ENCODE assay signal across 29 cellular contexts in the genomic region with DNA sequence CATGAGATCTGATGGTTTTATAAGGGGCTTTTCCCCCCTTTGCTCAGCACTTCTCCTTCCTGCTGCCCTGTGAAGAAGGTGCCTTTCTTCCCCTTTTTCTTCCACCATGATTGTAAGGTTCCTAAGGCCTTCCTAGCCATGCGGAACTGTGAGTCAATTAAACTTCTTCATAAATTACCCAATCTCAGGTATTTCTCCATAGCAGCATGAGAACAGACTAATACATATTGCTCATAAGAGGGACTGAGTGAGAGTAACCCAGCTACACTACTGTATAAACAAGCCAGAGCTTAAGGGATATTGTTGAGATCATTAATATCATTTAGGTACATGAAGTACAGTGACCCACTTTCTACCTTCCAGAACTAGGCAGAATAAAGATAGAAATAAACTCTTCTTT.
DNase-seq lines count a peak whose midpoint lies in the region; ATAC-seq lines count a peak whose summit lies in the region.
"Had no signal": no experiment of that assay in that cellular context is flagged by ENCODE, and none has a peak within 500 bp of the region (broad histone marks: within the 10 kb centered on the region; RNA-seq: fewer than 3 reads in every experiment).

No MANE protein-coding gene starts in this region.

- H3K9ac ChIP-seq in adipocyte (ENCODE audit: low read length), result no peak overlapping the region

- H3K27ac Mint-ChIP-seq in stimulated activated effector memory CD8-positive, alpha-beta T cell treated with anti-CD3 and anti-CD28 coated beads, Interleukin-12 subunit alpha, Interleukin-12 subunit beta, amount 100 ng/mL, for 72 hours, result no peak overlapping the region
- H3K27ac Mint-ChIP-seq: CD14-positive monocyte; CD8-positive, alpha-beta memory T cell had no signal

- no peaks in the 10 kb centered on the region for H3K36me3 Mint-ChIP-seq in stimulated activated effector memory CD8-positive, alpha-beta T cell treated with anti-CD3 and anti-CD28 coated beads, Interleukin-12 subunit alpha, Interleukin-12 subunit beta, amount 100 ng/mL, for 72 hours
- H3K36me3 Mint-ChIP-seq: CD14-positive monocyte; CD8-positive, alpha-beta memory T cell had no signal

- no peaks in the 10 kb centered on the region for H3K4me1 ChIP-seq in adipocyte (ENCODE audit: control insufficient read depth, insufficient read depth, low read length)
- H3K4me1 ChIP-seq: BE2C had no signal

- no peak for ATAC-seq in stimulated activated effector memory CD8-positive, alpha-beta T cell treated with anti-CD3 and anti-CD28 coated beads, Interleukin-12 subunit alpha, Interleukin-12 subunit beta, amount 100 ng/mL, for 72 hours
- ATAC-seq in GM21786 (IDR thresholded peaks at IDR 0.05; ENCODE audit: unreplicated experiment), result no peak
- ATAC-seq: Panc1 had no signal

- peak; percentile 39 for DNase-seq in NOMO-1 treated with DMSO at 0.1 percent for 48 hours (lab: John Stamatoyannopoulos, UW; ENCODE audit: unreplicated experiment)
- DNase-seq in NOMO-1 treated with dmso at 0.1 percent for 144 hours (lab: John Stamatoyannopoulos, UW; ENCODE audit: unreplicated experiment), result no peak
- DNase-seq in adipocyte (ENCODE audit: low read depth), result peak; percentile 24
- peak; percentile 15 for DNase-seq in glomerular visceral epithelial cell (ENCODE audit: extremely low spot score)
- DNase-seq in stimulated activated effector memory CD8-positive, alpha-beta T cell treated with anti-CD3 and anti-CD28 coated beads, Interleukin-12 subunit alpha, Interleukin-12 subunit beta, amount 100 ng/mL, for 72 hours (ENCODE audit: low spot score in 2 of 2), result no peak
- no peak for DNase-seq in cerebellum (ENCODE audit: low spot score)
- DNase-seq: 8988T; ACHN; BE2C; CD8-positive, alpha-beta memory T cell; DMS 273 treated with DMSO at 0.1 percent for 48 hours; DMS79; EL; GDM1; HCEC 1CT; IMR-90; KG1; MV-4-11; NCI-H1105 treated with DMSO at 0.1 percent for 48 hours; NCI-H146; NCI-H1930; NCI-H2107; NCI-H524 treated with DMSO at 0.1 percent for 48 hours; NCI-H774; SIG-M5 had no signal

- H3K4me3 ChIP-seq in adipocyte (ENCODE audit: low read length), result no peak overlapping the region
- H3K4me3 ChIP-seq: SK-N-MC had no signal

- no peaks in the 10 kb centered on the region for H3K36me3 ChIP-seq in adipocyte (ENCODE audit: control insufficient read depth, insufficient read depth, low read length, severe bottlenecking)
- H3K36me3 ChIP-seq: BE2C had no signal

- H3K9me3 ChIP-seq in adipocyte (ENCODE audit: control insufficient read depth, low read length), result no peaks in the 10 kb centered on the region
- H3K9me3 ChIP-seq: BE2C had no signal

- peaks cover 2% of the 10 kb centered on the region for H3K9me3 Mint-ChIP-seq in stimulated activated effector memory CD8-positive, alpha-beta T cell treated with anti-CD3 and anti-CD28 coated beads, Interleukin-12 subunit alpha, Interleukin-12 subunit beta, amount 100 ng/mL, for 72 hours

- no peak overlapping the region for H3K4me3 Mint-ChIP-seq in stimulated activated effector memory CD8-positive, alpha-beta T cell treated with anti-CD3 and anti-CD28 coated beads, Interleukin-12 subunit alpha, Interleukin-12 subunit beta, amount 100 ng/mL, for 72 hours
- H3K4me3 Mint-ChIP-seq: CD14-positive monocyte; CD8-positive, alpha-beta memory T cell had no signal

- peaks cover 18% of the 10 kb centered on the region for H3K27me3 ChIP-seq in adipocyte (replicated peaks; ENCODE audit: control insufficient read depth, insufficient read depth, low read length)
- H3K27me3 ChIP-seq: BE2C had no signal

- no peaks in the 10 kb centered on the region for H3K4me1 Mint-ChIP-seq in stimulated activated effector memory CD8-positive, alpha-beta T cell treated with anti-CD3 and anti-CD28 coated beads, Interleukin-12 subunit alpha, Interleukin-12 subunit beta, amount 100 ng/mL, for 72 hours
- H3K4me1 Mint-ChIP-seq: CD14-positive monocyte; CD8-positive, alpha-beta memory T cell had no signal

Comparison
In these comparisons a context has a peak if more than half of its experiments do, and no peak if none do; other contexts are left out.
1. DNase-seq: peak in NOMO-1 treated with DMSO at 0.1 percent for 48 hours (single experiment), adipocyte (single experiment) and glomerular visceral epithelial cell (single experiment); none in NOMO-1 treated with dmso at 0.1 percent for 144 hours (single experiment), stimulated activated effector memory CD8-positive, alpha-beta T cell treated with anti-CD3 and anti-CD28 coated beads, Interleukin-12 subunit alpha, Interleukin-12 subunit beta, amount 100 ng/mL, for 72 hours (0 of 2) and cerebellum (single experiment).